10 cellular contexts compared by ENCODE assay signal in genomic region chr6:10518461-10519216, GRCh38. TPM values are rescaled to one million over a fixed set of nuclear protein-coding genes. Genes with fewer than 3 reads are reported as not detected.
DNase-seq lines count a peak whose midpoint lies in the region; ATAC-seq, FAIRE-seq and TF ChIP-seq lines count a peak whose summit lies in the region.
"Had no signal": no experiment of that assay in that cellular context is flagged by ENCODE, and none has a peak within 500 bp of the region (broad histone marks: within the 10 kb centered on the region; RNA-seq: fewer than 3 reads in every experiment).

No MANE protein-coding gene starts in this region.

- H3K4me1 ChIP-seq in RWPE2 (ENCODE audit: insufficient read depth, poor library complexity, severe bottlenecking): peaks cover 11% of the 10 kb centered on the region
- H3K4me1 ChIP-seq in small intestine (ENCODE audit: control insufficient read depth in 2 of 2, insufficient read depth in 1 of 2, low read depth in 1 of 2, low read length in 1 of 2): peaks cover 0 to 3% of the 10 kb centered on the region in 2 donors
- H3K4me1 ChIP-seq in MM.1S (ENCODE audit: low read length): 0 out of 2 replicates have a peak, but pooled peaks cover 6% of the 10 kb centered on the region

- H3K4me1 Mint-ChIP-seq in activated naive CD4-positive, alpha-beta T cell treated with anti-CD3 and anti-CD28 coated beads, Interleukin-2, amount 10 ng/mL, durations not matched to agents 7 days and 5 days: no peaks in the 10 kb centered on the region

- H3K4me2 ChIP-seq in MM.1S (ENCODE audit: low read depth, low read length): no peak overlapping the region

- H3K4me3 ChIP-seq in RWPE2 (ENCODE audit: severe bottlenecking) (no peak overlapping the region), small intestine (ENCODE audit: low read depth in 1 of 2, low read length in 2 of 2) (no peak overlapping the region), MM.1S (ENCODE audit: low read length) (no peak overlapping the region)

- no peak for FAIRE-seq in small intestine (lab: Jason Lieb, UNC)
- FAIRE-seq: GM12892 had no signal

- H3K27me3 Mint-ChIP-seq in activated naive CD4-positive, alpha-beta T cell treated with anti-CD3 and anti-CD28 coated beads, Interleukin-2, amount 10 ng/mL, durations not matched to agents 7 days and 5 days: peaks cover 8% of the 10 kb centered on the region

- 67 to 78% (median 68%) methylated on average over 7 of the region's 7 CpGs for WGBS in small intestine, 3 donors

- H3K36me3 ChIP-seq in RWPE2 (ENCODE audit: low read depth) (no peaks in the 10 kb centered on the region), small intestine (ENCODE audit: control insufficient read depth in 2 of 2, insufficient read depth in 2 of 2, low read length in 2 of 2) (no peaks in the 10 kb centered on the region), MM.1S (replicated peaks; ENCODE audit: insufficient read depth, low read length) (no peaks in the 10 kb centered on the region)

- H3K79me2 ChIP-seq in MM.1S (ENCODE audit: low read length): no peaks in the 10 kb centered on the region

- no peak overlapping the region for H3K27ac Mint-ChIP-seq in activated naive CD4-positive, alpha-beta T cell treated with anti-CD3 and anti-CD28 coated beads, Interleukin-2, amount 10 ng/mL, durations not matched to agents 7 days and 5 days

- no peaks in the 10 kb centered on the region for H3K9me3 ChIP-seq in RWPE2 (ENCODE audit: severe bottlenecking)
- H3K9me3 ChIP-seq in small intestine (ENCODE audit: control insufficient read depth, low read depth): no peaks in the 10 kb centered on the region
- no peaks in the 10 kb centered on the region for H3K9me3 ChIP-seq in MM.1S (replicated peaks; ENCODE audit: insufficient read depth, low read length)

- CTCF ChIA-PET in activated naive CD4-positive, alpha-beta T cell treated with anti-CD3 and anti-CD28 coated beads, Interleukin-2, amount 10 ng/mL, durations not matched to agents 7 days and 5 days (lab: Charles Lee): no interaction called here

- TF ChIP-seq CTCF in RWPE2 (IDR thresholded peaks at IDR 0.05; ENCODE audit: poor library complexity, severe bottlenecking): no peak
- no peak for TF ChIP-seq CTCF in MM.1S (IDR thresholded peaks at IDR 0.05; ENCODE audit: low read length)

- H3F3A ChIP-seq in MM.1S (ENCODE audit: insufficient read depth, low read length): no peaks in the 10 kb centered on the region

- H3K9me2 ChIP-seq in MM.1S (replicated peaks; ENCODE audit: insufficient read depth, low read length): no peaks in the 10 kb centered on the region

- no peaks in the 10 kb centered on the region for H3K27me3 ChIP-seq in RWPE2 (ENCODE audit: insufficient read depth, poor library complexity, severe bottlenecking)
- no peaks in the 10 kb centered on the region for H3K27me3 ChIP-seq in small intestine (ENCODE audit: control insufficient read depth in 2 of 2, insufficient read depth in 2 of 2, low read length in 2 of 2)
- H3K27me3 ChIP-seq in MM.1S (replicated peaks; ENCODE audit: insufficient read depth, low read length): no peaks in the 10 kb centered on the region

- H3K9me3 Mint-ChIP-seq in activated naive CD4-positive, alpha-beta T cell treated with anti-CD3 and anti-CD28 coated beads, Interleukin-2, amount 10 ng/mL, durations not matched to agents 7 days and 5 days: no peaks in the 10 kb centered on the region

- H2AFZ ChIP-seq in MM.1S (ENCODE audit: low read length): no peak overlapping the region

- no peak overlapping the region for H3K4me3 Mint-ChIP-seq in activated naive CD4-positive, alpha-beta T cell treated with anti-CD3 and anti-CD28 coated beads, Interleukin-2, amount 10 ng/mL, durations not matched to agents 7 days and 5 days

- no peaks in the 10 kb centered on the region for H4K20me1 ChIP-seq in MM.1S (ENCODE audit: insufficient read depth, low read length)

- H3K9ac ChIP-seq in MM.1S (ENCODE audit: low read length): no peak overlapping the region

- peak; percentile 24 for DNase-seq in HT1080 (ENCODE audit: low read depth)
- DNase-seq in RWPE2 (ENCODE audit: low spot score): no peak
- peak; percentile 7 for DNase-seq in fibroblast of gingiva (ENCODE audit: low read depth)
- DNase-seq in small intestine: peak; percentile 26
- no peak for DNase-seq in activated naive CD4-positive, alpha-beta T cell treated with anti-CD3 and anti-CD28 coated beads, Interleukin-2, amount 10 ng/mL, durations not matched to agents 7 days and 5 days
- DNase-seq in activated effector memory CD4-positive, alpha-beta T cell treated with anti-CD3 and anti-CD28 coated beads, Interleukin-2, amount 50 U/mL, for 16 hours: no peak
- no peak for DNase-seq in MM.1S
- DNase-seq: NCI-H82 had no signal

- H3K27ac ChIP-seq in RWPE2 (ENCODE audit: poor library complexity, severe bottlenecking) (no peak overlapping the region), small intestine (ENCODE audit: low read depth in 1 of 2, low read length in 1 of 2) (no peak overlapping the region), MM.1S (ENCODE audit: low read length) (no peak overlapping the region)

- ATAC-seq in RWPE2 (ENCODE audit: low read depth) (peak; percentile 54; the same call in 2 of the 3 replicates), GM19023 (IDR thresholded peaks at IDR 0.05; ENCODE audit: unreplicated experiment) (no peak)

- H3K36me3 Mint-ChIP-seq in activated naive CD4-positive, alpha-beta T cell treated with anti-CD3 and anti-CD28 coated beads, Interleukin-2, amount 10 ng/mL, durations not matched to agents 7 days and 5 days: no peaks in the 10 kb centered on the region

RNA-seq across cellular contexts. Expression of gene GCNT2, which starts 2.5 kb away (rescaled TPM):
- total RNA-seq in HT1080 (2014; rRNA removed; shearing (Covaris generic)): 6.4 and 7.3 TPM in 2 replicates
- polyA plus RNA-seq in HT1080 (2015; cell fraction: cytosol; rRNA removed): 4.4 and 4.9 TPM in 2 replicates
- polyA plus RNA-seq in HT1080 (2015; cell fraction: nucleus; rRNA removed): 4.2 and 11.5 TPM in 2 replicates
- polyA plus RNA-seq in small intestine: 1 to 10 TPM; 6.5 to 9.8 (median 6.9) TPM

Comparison
In these comparisons a context has a peak if more than half of its experiments do, and no peak if none do; other contexts are left out.
1. DNase-seq: peak in HT1080 (single experiment), fibroblast of gingiva (single experiment) and small intestine (single experiment); none in RWPE2 (single experiment), activated naive CD4-positive, alpha-beta T cell treated with anti-CD3 and anti-CD28 coated beads, Interleukin-2, amount 10 ng/mL, durations not matched to agents 7 days and 5 days (single experiment), activated effector memory CD4-positive, alpha-beta T cell treated with anti-CD3 and anti-CD28 coated beads, Interleukin-2, amount 50 U/mL, for 16 hours (single experiment) and MM.1S (single experiment).